In the genomic region with DNA sequence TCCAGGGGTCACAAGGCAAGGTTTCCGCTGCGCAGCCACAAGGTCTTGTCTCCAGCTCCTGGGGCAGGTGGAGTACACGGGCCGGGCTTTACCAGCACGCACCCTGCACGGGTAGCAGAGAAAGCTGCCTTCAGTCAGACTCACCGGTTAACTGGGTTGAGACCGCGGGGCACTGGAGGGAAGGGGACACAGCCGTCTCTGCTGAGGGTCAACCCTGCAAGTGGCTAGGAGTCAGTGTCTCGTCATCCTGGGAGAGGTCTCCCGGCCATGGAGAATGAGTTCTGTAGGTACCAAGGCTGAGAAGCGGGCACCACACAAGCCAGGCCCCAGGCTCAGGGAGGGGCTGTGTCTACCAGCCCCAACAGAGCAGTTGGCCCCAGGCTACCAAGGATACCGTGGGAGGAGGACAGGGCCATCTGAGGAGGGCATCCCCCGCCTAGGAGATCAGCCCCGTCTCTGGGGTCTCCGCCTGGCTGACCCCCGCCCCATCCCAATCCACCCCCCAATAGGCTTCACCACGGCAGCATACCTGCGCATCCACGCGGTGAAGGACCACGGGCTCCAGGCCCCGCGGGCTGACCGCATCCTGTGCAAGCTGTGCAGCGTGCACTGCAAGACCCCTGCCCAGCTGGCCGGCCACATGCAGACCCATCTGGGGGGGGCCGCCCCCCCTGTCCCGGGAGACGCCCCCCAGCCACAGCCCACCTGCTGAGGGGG, we compare ENCODE assay signal across 8 cellular contexts. TPM values are rescaled to one million over a fixed set of nuclear protein-coding genes. Genes with fewer than 3 reads are reported as not detected.
DNase-seq lines count a peak whose midpoint lies in the region; ATAC-seq and TF ChIP-seq lines count a peak whose summit lies in the region.

No MANE protein-coding gene starts in this region.

- DNase-seq in GM12864 (ENCODE audit: low read depth): no peak
- DNase-seq in RWPE1 (ENCODE audit: low spot score): no peak
- DNase-seq in sciatic nerve (ENCODE audit: low spot score): peak; percentile 69
- DNase-seq in mucosa of gallbladder (ENCODE audit: low spot score): no peak
- no peak for DNase-seq in activated effector memory CD4-positive, alpha-beta T cell treated with anti-CD3 and anti-CD28 coated beads, Interleukin-2, amount 50 U/mL, for 16 hours
- no peak for DNase-seq in UCSD-AML1 (lab: John Stamatoyannopoulos, UW; ENCODE audit: unreplicated experiment)

- no peaks in the 10 kb centered on the region for H3K9me3 ChIP-seq in esophagus (ENCODE audit: control insufficient read depth in 2 of 2, insufficient read depth in 1 of 2, low read depth in 1 of 2, low read length in 1 of 2)

- WGBS in esophagus, 2 donors: 69 to 76% methylated on average over 31 of the region's 31 CpGs

- CTCF ChIA-PET in RWPE1 (lab: Yijun Ruan, JAX): interaction anchor here (1.5 to 1.9 kb wide), 2 partner anchors 11 to 39 kb away, joined by 3 to 8 read pairs; a partner anchor contains a TSS

- peak overlapping the region; percentile 99 for H3K27ac ChIP-seq in RWPE1
- H3K27ac ChIP-seq in esophagus (ENCODE audit: low read depth in 2 of 2, low read length in 1 of 2): peak overlapping the region; percentile 94

- ATAC-seq in sciatic nerve (no peak), HG03378 (IDR thresholded peaks at IDR 0.05; ENCODE audit: unreplicated experiment) (no peak)

- intact Hi-C loops in sciatic nerve (cut with DNase I): no loop called here

- H3K27me3 ChIP-seq in esophagus (ENCODE audit: control insufficient read depth in 1 of 2, insufficient read depth in 2 of 2, low read length in 2 of 2): no peaks in the 10 kb centered on the region

- peaks cover 5 to 35% of the 10 kb centered on the region in 2 donors for H3K4me1 ChIP-seq in esophagus (ENCODE audit: control insufficient read depth in 2 of 2, insufficient read depth in 2 of 2, low read length in 1 of 2)

- no peak for TF ChIP-seq CTCF in GM12864 (IDR thresholded peaks at IDR 0.05; ENCODE audit: low read depth, low read length, missing control alignments)
- TF ChIP-seq CTCF in RWPE1 (conservative IDR thresholded peaks at IDR 0.05; ENCODE audit: low read depth): no peak

- POLR2A ChIA-PET in RWPE1 (lab: Yijun Ruan, JAX; ENCODE audit: low non-redundant PET): interaction anchor here (0.7 kb wide), 1 partner anchor 257 kb away, joined by 12 read pairs; no protein-coding TSS in a partner anchor

- peaks cover 4 to 15% of the 10 kb centered on the region in 2 donors for H3K36me3 ChIP-seq in esophagus (ENCODE audit: control insufficient read depth in 2 of 2, insufficient read depth in 2 of 2, low read length in 1 of 2)

- H3K4me3 ChIP-seq in GM12864 (ENCODE audit: low read depth, low read length) (peak overlapping the region; percentile 89), esophagus (ENCODE audit: low read depth in 1 of 2, low read length in 2 of 2) (no peak overlapping the region)

RNA-seq across cellular contexts. Expression of a gene that starts 2.8 kb away (rescaled TPM):
- polyA plus RNA-seq in esophagus: 1 to 10 TPM; 1.1 to 2.1 TPM
- total RNA-seq in sciatic nerve (26.3 TPM), mucosa of gallbladder (20.8 TPM)

RNA-seq across cellular contexts. Expression of a gene that starts 2.9 kb away (rescaled TPM):
- 100 to 1,000 TPM in 1 of 2 donors, 10 to 100 TPM in 1; 95.9 to 111 TPM for polyA plus RNA-seq in esophagus
- 123 TPM for total RNA-seq in sciatic nerve
- 192 TPM for total RNA-seq in mucosa of gallbladder

RNA-seq across cellular contexts. Expression of a gene that starts 6.8 kb away (rescaled TPM):
- 10 to 100 TPM; 23.2 to 32.4 TPM for polyA plus RNA-seq in esophagus
- total RNA-seq in sciatic nerve: 29.7 TPM
- 38.9 TPM for total RNA-seq in mucosa of gallbladder

RNA-seq across cellular contexts. Expression of a gene that starts 11.1 kb away (rescaled TPM):
- 10 to 100 TPM; 63.3 to 69.4 TPM for polyA plus RNA-seq in esophagus
- total RNA-seq in sciatic nerve: 123 TPM
- 253 TPM for total RNA-seq in mucosa of gallbladder

RNA-seq across cellular contexts. Expression of a gene that starts 18.6 kb away (rescaled TPM):
- 10 to 100 TPM; 43.3 to 57.9 TPM for polyA plus RNA-seq in esophagus
- total RNA-seq in sciatic nerve (16.9 TPM), mucosa of gallbladder (21.6 TPM)
